22 cellular contexts compared by ENCODE assay signal in the genomic region with DNA sequence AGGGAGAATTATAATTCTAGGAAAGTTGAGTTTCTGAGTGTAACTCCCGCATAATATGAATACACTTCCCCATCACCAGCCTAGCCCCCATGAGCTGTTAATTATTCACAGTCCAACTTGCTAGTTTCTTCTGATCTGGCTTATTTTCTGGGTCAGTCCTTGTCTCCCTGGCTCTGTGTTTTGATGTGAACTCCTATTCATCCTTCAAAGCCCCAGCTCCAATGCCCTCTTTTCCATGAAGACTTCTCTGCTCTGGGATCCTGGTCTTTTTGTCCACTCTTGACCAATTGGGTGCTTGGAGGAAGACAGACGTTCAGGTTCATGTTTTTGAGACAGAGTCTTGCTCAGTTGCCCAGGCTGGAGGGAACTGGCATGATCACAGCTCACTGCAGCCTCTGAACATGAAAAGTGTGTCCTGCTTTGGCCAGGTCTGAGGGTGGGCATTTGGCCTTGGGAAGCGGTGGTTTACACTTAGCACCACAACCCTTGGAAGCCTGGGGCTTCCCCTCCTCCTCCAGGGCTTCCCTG. TPM values are rescaled to one million over a fixed set of nuclear protein-coding genes. Genes with fewer than 3 reads are reported as not detected.
DNase-seq lines count a peak whose midpoint lies in the region; ATAC-seq and TF ChIP-seq lines count a peak whose summit lies in the region.
"Had no signal": no experiment of that assay in that cellular context is flagged by ENCODE, and none has a peak within 500 bp of the region (broad histone marks: within the 10 kb centered on the region; RNA-seq: fewer than 3 reads in every experiment).

No MANE protein-coding gene starts in this region.

- H3K4me1 Mint-ChIP-seq in activated T-cell treated with anti-CD3 and anti-CD28 coated beads, Interleukin-2, amount 50 U/mL, for 72 hours (ENCODE audit: low read depth), result peaks cover 22% of the 10 kb centered on the region
- peaks cover 7% of the 10 kb centered on the region for H3K4me1 Mint-ChIP-seq in activated T-cell treated with anti-CD3 and anti-CD28 coated beads, Interleukin-2, amount 50 U/mL, for 4 hours (ENCODE audit: low read depth)
- H3K4me1 Mint-ChIP-seq in neural progenitor cell, result peaks cover 11% of the 10 kb centered on the region
- no peaks in the 10 kb centered on the region for H3K4me1 Mint-ChIP-seq in Caco-2 (ENCODE audit: low read depth, unreplicated experiment)

- no peak overlapping the region for H3K9ac ChIP-seq in neural progenitor cell

- peak overlapping the region; percentile 41 to 69 for H3K4me3 Mint-ChIP-seq in activated T-cell treated with anti-CD3 and anti-CD28 coated beads, Interleukin-2, amount 50 U/mL, for 72 hours
- no peak overlapping the region for H3K4me3 Mint-ChIP-seq in activated T-cell treated with anti-CD3 and anti-CD28 coated beads, Interleukin-2, amount 50 U/mL, for 4 hours
- H3K4me3 Mint-ChIP-seq in neural progenitor cell (no peak overlapping the region), Caco-2 (ENCODE audit: unreplicated experiment) (no peak overlapping the region)
- H3K4me3 Mint-ChIP-seq: activated naive CD8-positive, alpha-beta T cell treated with anti-CD3 and anti-CD28 coated beads, Interleukin-2, amount 50 U/mL, for 24 hours; endodermal cell; stimulated activated effector memory CD8-positive, alpha-beta T cell treated with anti-CD3 and anti-CD28 coated beads, Interleukin-12 subunit alpha, Interleukin-12 subunit beta, amount 100 ng/mL, for 72 hours had no signal

- ATAC-seq in activated T-cell treated with anti-CD3 and anti-CD28 coated beads, Interleukin-2, amount 50 U/mL, for 72 hours (replicated peaks in 1 of 2), result no peak
- no peak for ATAC-seq in activated T-cell treated with anti-CD3 and anti-CD28 coated beads, Interleukin-2, amount 50 U/mL, for 4 hours
- ATAC-seq in GM21423 (IDR thresholded peaks at IDR 0.05; ENCODE audit: unreplicated experiment) (no peak), HG03135 (IDR thresholded peaks at IDR 0.05; ENCODE audit: unreplicated experiment) (no peak)
- ATAC-seq: activated naive CD8-positive, alpha-beta T cell treated with anti-CD3 and anti-CD28 coated beads, Interleukin-2, amount 50 U/mL, for 24 hours; stimulated activated effector memory CD8-positive, alpha-beta T cell treated with anti-CD3 and anti-CD28 coated beads, Interleukin-12 subunit alpha, Interleukin-12 subunit beta, amount 100 ng/mL, for 72 hours had no signal

- no TSS peak for BruUV-seq in Caco-2 (replicated peaks; lab: Mats Ljungman, UMichigan)

- intact Hi-C loops in Caco-2 (cut with micrococcal nuclease; ENCODE audit: unreplicated experiment) (no loop called here), ascending aorta (cut with DNase I) (no loop called here)

- peaks cover 1 to 4% of the 10 kb centered on the region in 2 donors for H3K36me3 Mint-ChIP-seq in activated T-cell treated with anti-CD3 and anti-CD28 coated beads, Interleukin-2, amount 50 U/mL, for 72 hours (ENCODE audit: insufficient read depth in 2 of 2)
- no peaks in the 10 kb centered on the region for H3K36me3 Mint-ChIP-seq in activated T-cell treated with anti-CD3 and anti-CD28 coated beads, Interleukin-2, amount 50 U/mL, for 4 hours (ENCODE audit: insufficient read depth)
- no peaks in the 10 kb centered on the region for H3K36me3 Mint-ChIP-seq in neural progenitor cell
- H3K36me3 Mint-ChIP-seq in Caco-2 (ENCODE audit: insufficient read depth, unreplicated experiment), result no peaks in the 10 kb centered on the region
- H3K36me3 Mint-ChIP-seq: stimulated activated effector memory CD8-positive, alpha-beta T cell treated with anti-CD3 and anti-CD28 coated beads, Interleukin-12 subunit alpha, Interleukin-12 subunit beta, amount 100 ng/mL, for 72 hours had no signal

- peaks cover 2 to 6% of the 10 kb centered on the region in 2 donors for H3K4me1 ChIP-seq in esophagus (ENCODE audit: control insufficient read depth in 2 of 2, insufficient read depth in 2 of 2, low read length in 1 of 2)
- H3K4me1 ChIP-seq in neural progenitor cell, result peaks cover 7% of the 10 kb centered on the region
- peaks cover 10% of the 10 kb centered on the region for H3K4me1 ChIP-seq in Caco-2
- peaks cover 0 to 2% of the 10 kb centered on the region in 2 donors for H3K4me1 ChIP-seq in ascending aorta

- no peaks in the 10 kb centered on the region for H3K9me3 ChIP-seq in esophagus (ENCODE audit: control insufficient read depth in 2 of 2, insufficient read depth in 1 of 2, low read depth in 1 of 2, low read length in 1 of 2)
- no peaks in the 10 kb centered on the region for H3K9me3 ChIP-seq in neural progenitor cell (ENCODE audit: low read depth)
- no peaks in the 10 kb centered on the region for H3K9me3 ChIP-seq in Caco-2
- H3K9me3 ChIP-seq in ascending aorta, result no peaks in the 10 kb centered on the region
- H3K9me3 ChIP-seq: testis had no signal

- WGBS in esophagus, 2 donors, result 76 to 87% methylated on average over 3 of the region's 3 CpGs

- peaks cover 2% of the 10 kb centered on the region for H3F3A ChIP-seq in neural progenitor cell (ENCODE audit: low read depth)

- no peak overlapping the region for H3K27ac Mint-ChIP-seq in activated T-cell treated with anti-CD3 and anti-CD28 coated beads, Interleukin-2, amount 50 U/mL, for 72 hours
- H3K27ac Mint-ChIP-seq in neural progenitor cell (peak overlapping the region; percentile 46), Caco-2 (ENCODE audit: unreplicated experiment) (no peak overlapping the region)
- H3K27ac Mint-ChIP-seq: activated naive CD8-positive, alpha-beta T cell treated with anti-CD3 and anti-CD28 coated beads, Interleukin-2, amount 50 U/mL, for 24 hours; GM23338; progenitor cell of endocrine pancreas; stimulated activated effector memory CD8-positive, alpha-beta T cell treated with anti-CD3 and anti-CD28 coated beads, Interleukin-12 subunit alpha, Interleukin-12 subunit beta, amount 100 ng/mL, for 72 hours had no signal

- H3K9me3 Mint-ChIP-seq in activated T-cell treated with anti-CD3 and anti-CD28 coated beads, Interleukin-2, amount 50 U/mL, for 72 hours, result peaks cover 1 to 2% of the 10 kb centered on the region in 2 donors
- H3K9me3 Mint-ChIP-seq in activated T-cell treated with anti-CD3 and anti-CD28 coated beads, Interleukin-2, amount 50 U/mL, for 4 hours, result peaks cover 3% of the 10 kb centered on the region
- H3K9me3 Mint-ChIP-seq in neural progenitor cell (no peaks in the 10 kb centered on the region), Caco-2 (ENCODE audit: unreplicated experiment) (no peaks in the 10 kb centered on the region)
- H3K9me3 Mint-ChIP-seq: activated naive CD8-positive, alpha-beta T cell treated with anti-CD3 and anti-CD28 coated beads, Interleukin-2, amount 50 U/mL, for 24 hours; stimulated activated effector memory CD8-positive, alpha-beta T cell treated with anti-CD3 and anti-CD28 coated beads, Interleukin-12 subunit alpha, Interleukin-12 subunit beta, amount 100 ng/mL, for 72 hours had no signal

- H3K79me2 ChIP-seq in neural progenitor cell (ENCODE audit: low read depth), result no peaks in the 10 kb centered on the region

- POLR2A ChIA-PET in Caco-2 (lab: Charles Lee), result no interaction called here

- H3K27me3 ChIP-seq in esophagus (ENCODE audit: control insufficient read depth in 1 of 2, insufficient read depth in 2 of 2, low read length in 2 of 2), result no peaks in the 10 kb centered on the region
- peaks cover 25% of the 10 kb centered on the region for H3K27me3 ChIP-seq in neural progenitor cell
- no peaks in the 10 kb centered on the region for H3K27me3 ChIP-seq in Caco-2 (replicated peaks; ENCODE audit: control insufficient read depth, insufficient read depth, low read length)
- no peaks in the 10 kb centered on the region for H3K27me3 ChIP-seq in ascending aorta
- H3K27me3 ChIP-seq: testis had no signal

- CTCF ChIA-PET in Caco-2 (lab: Charles Lee), result interaction anchor here (0.6 kb wide), 1 partner anchor 243 kb away, joined by 5 read pairs; no protein-coding TSS in a partner anchor

- no peak for DNase-seq in activated T-cell treated with anti-CD3 and anti-CD28 coated beads, Interleukin-2, amount 50 U/mL, for 72 hours
- DNase-seq in activated T-cell treated with anti-CD3 and anti-CD28 coated beads, Interleukin-2, amount 50 U/mL, for 4 hours, result no peak
- no peak for DNase-seq in neural progenitor cell (ENCODE audit: low spot score)
- DNase-seq in Caco-2, result no peak
- no peak for DNase-seq in ascending aorta (ENCODE audit: low spot score in 2 of 2)
- DNase-seq: 8988T; activated CD4-positive, CD25-positive, alpha-beta regulatory T cell; IMR-90; midbrain; MM.1S; NCI-H748 treated with DMSO at 0.1 percent for 48 hours; testis had no signal

- H3K4me2 ChIP-seq in neural progenitor cell, result no peak overlapping the region

- peaks cover 6% of the 10 kb centered on the region for H3K27me3 Mint-ChIP-seq in activated T-cell treated with anti-CD3 and anti-CD28 coated beads, Interleukin-2, amount 50 U/mL, for 72 hours (ENCODE audit: low read depth)
- peaks cover 21% of the 10 kb centered on the region for H3K27me3 Mint-ChIP-seq in activated T-cell treated with anti-CD3 and anti-CD28 coated beads, Interleukin-2, amount 50 U/mL, for 4 hours (ENCODE audit: low read depth)
- H3K27me3 Mint-ChIP-seq in neural progenitor cell (ENCODE audit: insufficient read depth, low read depth) (peaks cover 4% of the 10 kb centered on the region), Caco-2 (ENCODE audit: insufficient read depth, unreplicated experiment) (no peaks in the 10 kb centered on the region)
- H3K27me3 Mint-ChIP-seq: progenitor cell of endocrine pancreas had no signal

- H3K4me3 ChIP-seq in esophagus (ENCODE audit: low read depth in 1 of 2, low read length in 2 of 2) (peak overlapping the region; percentile 21 to 25), neural progenitor cell (no peak overlapping the region), Caco-2 (ENCODE audit: low read depth, low read length) (no peak overlapping the region), ascending aorta (no peak overlapping the region)
- H3K4me3 ChIP-seq: GM23338, testis had no signal

- H2AFZ ChIP-seq in neural progenitor cell (replicated peaks), result no peak overlapping the region
- H2AFZ ChIP-seq: GM23338 had no signal

- no peak for TF ChIP-seq CTCF in neural progenitor cell (IDR thresholded peaks at IDR 0.05)
- no peak for TF ChIP-seq CTCF in Caco-2 (IDR thresholded peaks at IDR 0.05; ENCODE audit: insufficient read depth in 1 of 2, low read depth in 1 of 2, low read length in 1 of 2, severe bottlenecking in 1 of 2, unreplicated experiment in 1 of 2)
- TF ChIP-seq CTCF in ascending aorta (IDR thresholded peaks at IDR 0.05), result no peak

- H3K27ac ChIP-seq in esophagus (ENCODE audit: low read depth in 2 of 2, low read length in 1 of 2) (peak overlapping the region in 1 of 2 donors; percentile 66), neural progenitor cell (no peak overlapping the region), ascending aorta (no peak overlapping the region)
- H3K27ac ChIP-seq: testis had no signal

- H3K36me3 ChIP-seq in esophagus (ENCODE audit: control insufficient read depth in 2 of 2, insufficient read depth in 2 of 2, low read length in 1 of 2) (no peaks in the 10 kb centered on the region), neural progenitor cell (no peaks in the 10 kb centered on the region), Caco-2 (ENCODE audit: control insufficient read depth, insufficient read depth, low read length) (no peaks in the 10 kb centered on the region), ascending aorta (no peaks in the 10 kb centered on the region)

- peaks cover 3% of the 10 kb centered on the region for H4K20me1 ChIP-seq in neural progenitor cell (ENCODE audit: low read depth)

RNA-seq across cellular contexts. Expression of gene LRG1, which starts 0.6 kb away (rescaled TPM):
- 1 to 10 TPM in 1 of 2 donors, under 1 TPM in 1; 0.67 to 2.3 TPM for total RNA-seq in activated T-cell treated with anti-CD3 and anti-CD28 coated beads, Interleukin-2, amount 50 U/mL, for 72 hours
- under 1 TPM; 0.08 to 0.24 (median 0.15) TPM for total RNA-seq in activated T-cell treated with anti-CD3 and anti-CD28 coated beads, Interleukin-2, amount 50 U/mL, for 4 hours
- polyA plus RNA-seq in esophagus, result 10 to 100 TPM; 12.7 to 20.1 TPM
- total RNA-seq in neural progenitor cell (ENCODE audit: low replicate concordance) (0.19 TPM in 1 of 2 replicates, not detected in the other), Caco-2 (2022) (0.32 and 0.61 TPM in 2 replicates), ascending aorta (3.3 TPM)
- total RNA-seq: fibroblast of lung, IMR-90 had no signal
- polyA plus RNA-seq: IMR-90, neural cell had no signal

RNA-seq across cellular contexts. Expression of gene PLIN5, which starts 4.2 kb away (rescaled TPM):
- under 1 TPM; 0.24 to 0.81 TPM for total RNA-seq in activated T-cell treated with anti-CD3 and anti-CD28 coated beads, Interleukin-2, amount 50 U/mL, for 72 hours
- under 1 TPM in 1 of 3 donors, not detected in 2; 0.10 TPM for total RNA-seq in activated T-cell treated with anti-CD3 and anti-CD28 coated beads, Interleukin-2, amount 50 U/mL, for 4 hours
- 1 to 10 TPM; 2.7 to 4.9 TPM for polyA plus RNA-seq in esophagus
- 1.2 and 5.1 TPM in 2 replicates for total RNA-seq in neural progenitor cell (ENCODE audit: low replicate concordance)
- 0.73 and 0.84 TPM in 2 replicates for total RNA-seq in Caco-2 (2022)
- 17.1 TPM for total RNA-seq in ascending aorta
- total RNA-seq: fibroblast of lung, IMR-90 had no signal
- polyA plus RNA-seq: fibroblast of lung, IMR-90 had no signal

RNA-seq across cellular contexts. Expression of gene SEMA6B, which starts 20.3 kb away (rescaled TPM):
- under 1 TPM; 0.05 to 0.19 TPM for total RNA-seq in activated T-cell treated with anti-CD3 and anti-CD28 coated beads, Interleukin-2, amount 50 U/mL, for 72 hours
- under 1 TPM; 0.08 to 0.18 (median 0.14) TPM for total RNA-seq in activated T-cell treated with anti-CD3 and anti-CD28 coated beads, Interleukin-2, amount 50 U/mL, for 4 hours
- polyA plus RNA-seq in esophagus, result 1 to 10 TPM; 1.1 to 2.0 TPM
- total RNA-seq in neural progenitor cell (ENCODE audit: low replicate concordance) (22.6 and 82.3 TPM in 2 replicates), Caco-2 (2022) (0.39 and 0.44 TPM in 2 replicates), ascending aorta (80.6 TPM)

RNA-seq across cellular contexts. Expression of gene PLIN4, which starts 20.9 kb away (rescaled TPM):
- total RNA-seq in activated T-cell treated with anti-CD3 and anti-CD28 coated beads, Interleukin-2, amount 50 U/mL, for 72 hours, result under 1 TPM; 0.05 to 0.12 TPM
- under 1 TPM in 1 of 3 donors, not detected in 2; 0.03 TPM for total RNA-seq in activated T-cell treated with anti-CD3 and anti-CD28 coated beads, Interleukin-2, amount 50 U/mL, for 4 hours
- polyA plus RNA-seq in esophagus, result 1 to 10 TPM; 2.8 to 4.1 TPM
- total RNA-seq in neural progenitor cell (ENCODE audit: low replicate concordance) (0.15 TPM in 1 of 2 replicates, not detected in the other), Caco-2 (2022) (0.09 and 0.21 TPM in 2 replicates), ascending aorta (15.1 TPM)
- polyA plus RNA-seq: neural cell had no signal

Comparison
In these comparisons a context has a peak if more than half of its experiments do, and no peak if none do; other contexts are left out.
1. H3K4me3 Mint-ChIP-seq: peak in activated T-cell treated with anti-CD3 and anti-CD28 coated beads, Interleukin-2, amount 50 U/mL, for 72 hours (2 of 2); none in activated T-cell treated with anti-CD3 and anti-CD28 coated beads, Interleukin-2, amount 50 U/mL, for 4 hours (single experiment), neural progenitor cell (single experiment) and Caco-2 (single experiment).
2. H3K4me3 ChIP-seq: peak in esophagus (2 of 2); none in neural progenitor cell (single experiment), Caco-2 (single experiment) and ascending aorta (0 of 2).
3. RNA of gene SEMA6B, which starts 20.3 kb away (total RNA-seq): 80.6 TPM in ascending aorta (single experiment) and 22.6 to 82.3 TPM in neural progenitor cell; 0.39 to 0.44 TPM in Caco-2, 0.05 to 0.19 TPM in activated T-cell treated with anti-CD3 and anti-CD28 coated beads, Interleukin-2, amount 50 U/mL, for 72 hours and 0.08 to 0.18 TPM in activated T-cell treated with anti-CD3 and anti-CD28 coated beads, Interleukin-2, amount 50 U/mL, for 4 hours; every median in the first group is over 10 times any median in the second.